In the genomic region with DNA sequence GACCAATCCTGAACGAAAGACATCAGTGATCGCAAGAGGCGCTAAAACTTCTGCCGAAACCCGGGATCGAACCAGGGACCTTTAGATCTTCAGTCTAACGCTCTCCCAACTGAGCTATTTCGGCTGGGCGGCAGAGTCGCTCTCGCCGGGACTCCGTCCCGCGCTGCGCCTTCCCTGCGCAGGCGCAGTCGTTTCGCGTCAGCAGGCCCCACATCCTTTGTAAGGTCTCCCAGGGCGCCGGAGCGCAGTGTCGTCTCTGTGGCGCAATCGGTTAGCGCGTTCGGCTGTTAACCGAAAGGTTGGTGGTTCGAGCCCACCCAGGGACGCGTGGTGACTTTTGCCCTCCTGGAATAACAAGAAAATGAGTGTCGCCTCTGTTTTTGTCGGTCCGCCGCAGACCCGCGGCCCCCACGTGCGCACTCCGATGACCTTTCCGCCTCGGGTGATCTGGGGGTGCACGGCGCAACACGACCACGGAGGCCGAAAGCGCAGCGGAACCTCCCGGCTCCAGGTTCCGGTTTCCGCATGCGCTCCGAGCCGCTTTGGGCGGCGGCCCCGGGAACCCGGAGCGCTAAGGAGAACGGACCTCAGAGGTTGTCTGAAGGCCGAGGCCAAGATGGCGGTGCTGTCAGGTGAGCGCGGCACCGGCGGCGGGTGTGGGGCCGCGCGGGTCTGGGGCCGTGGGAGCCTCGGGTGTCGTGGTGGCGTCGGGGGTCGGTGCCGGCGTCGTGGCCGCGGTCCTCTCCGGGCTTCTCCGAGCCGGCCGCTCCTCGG, we compare ENCODE assay signal across 8 cellular contexts. TPM values are rescaled to one million over a fixed set of nuclear protein-coding genes. Genes with fewer than 3 reads are reported as not detected.
A peak's percentile ranks its signal among the peaks of the same experiment; 100 is the strongest.
DNase-seq lines count a peak whose midpoint lies in the region; ATAC-seq, FAIRE-seq and TF ChIP-seq lines count a peak whose summit lies in the region.

Gene NDUFS7, plus strand, starts transcription at position 597 of the 774 bp plus-strand sequence. Its CDS starts 20 bp downstream, at position 617.

- H3K27me3 Mint-ChIP-seq in activated naive CD8-positive, alpha-beta T cell treated with anti-CD3 and anti-CD28 coated beads, Interleukin-2, amount 50 U/mL, for 24 hours: peaks cover 5% of the 10 kb centered on the region
- H3K27me3 Mint-ChIP-seq in type B pancreatic cell: peaks cover 10% of the 10 kb centered on the region

- peak within 1 kb of the TSS; percentile 87 for H3K4me3 Mint-ChIP-seq in activated naive CD8-positive, alpha-beta T cell treated with anti-CD3 and anti-CD28 coated beads, Interleukin-2, amount 50 U/mL, for 24 hours
- H3K4me3 Mint-ChIP-seq in type B pancreatic cell: peak within 1 kb of the TSS; percentile 96

- H3K4me1 Mint-ChIP-seq in activated naive CD8-positive, alpha-beta T cell treated with anti-CD3 and anti-CD28 coated beads, Interleukin-2, amount 50 U/mL, for 24 hours: peaks cover 21% of the 10 kb centered on the region
- H3K4me1 Mint-ChIP-seq in type B pancreatic cell (ENCODE audit: unreplicated experiment): peaks cover 14% of the 10 kb centered on the region

- H3K27ac Mint-ChIP-seq in activated naive CD8-positive, alpha-beta T cell treated with anti-CD3 and anti-CD28 coated beads, Interleukin-2, amount 50 U/mL, for 24 hours: peak within 1 kb of the TSS; percentile 99
- H3K27ac Mint-ChIP-seq in type B pancreatic cell: peak within 1 kb of the TSS; percentile 100

- 0 out of 2 replicates have a peak, but pooled peaks have one; percentile 31 for TF ChIP-seq POLR2A in GM12891 (IDR thresholded peaks at IDR 0.05; ENCODE audit: low read depth, low read length)

- H3K9me3 Mint-ChIP-seq in activated naive CD8-positive, alpha-beta T cell treated with anti-CD3 and anti-CD28 coated beads, Interleukin-2, amount 50 U/mL, for 24 hours: no peaks in the 10 kb centered on the region
- no peaks in the 10 kb centered on the region for H3K9me3 Mint-ChIP-seq in type B pancreatic cell

- ATAC-seq in HG02840 (IDR thresholded peaks at IDR 0.05; ENCODE audit: low FRiP score, unreplicated experiment): peak; percentile 74
- ATAC-seq in activated naive CD8-positive, alpha-beta T cell treated with anti-CD3 and anti-CD28 coated beads, Interleukin-2, amount 50 U/mL, for 24 hours: peak; percentile 85

- FAIRE-seq in GM12891 (lab: Jason Lieb, UNC): peak; percentile 99

- DNase-seq in GM12891 (ENCODE audit: insufficient read length, low spot score): peak; percentile 86
- DNase-seq in NCI-H1436 treated with DMSO at 0.1 percent for 48 hours (lab: John Stamatoyannopoulos, UW): peak; percentile 15
- DNase-seq in T follicular helper cell (ENCODE audit: low read depth): peak; percentile 86
- peak; percentile 93 for DNase-seq in activated naive CD8-positive, alpha-beta T cell treated with anti-CD3 and anti-CD28 coated beads, Interleukin-2, amount 50 U/mL, for 24 hours
- DNase-seq in cardiac septum (ENCODE audit: low spot score): peak; percentile 94
- DNase-seq in posterior cingulate gyrus: peak; percentile 88 to 98 (median 91)
- peak; percentile 97 for DNase-seq in type B pancreatic cell (ENCODE audit: extremely low spot score, unreplicated experiment)

- peak; percentile 59 for TF ChIP-seq CTCF in type B pancreatic cell (conservative IDR thresholded peaks at IDR 0.05)

- H3K36me3 Mint-ChIP-seq in activated naive CD8-positive, alpha-beta T cell treated with anti-CD3 and anti-CD28 coated beads, Interleukin-2, amount 50 U/mL, for 24 hours (ENCODE audit: low read depth): peaks cover 8% of the 10 kb centered on the region
- H3K36me3 Mint-ChIP-seq in type B pancreatic cell: peaks cover 6% of the 10 kb centered on the region

- intact Hi-C loops in cardiac septum (cut with DNase I) (loop anchor here (2.0 to 5.0 kb wide), 3 partner anchors 29 to 111 kb away; partner anchors contain the start of gene RPS15), posterior cingulate gyrus (cut with DNase I) (no loop called here)

TF ChIP-seq in GM12891, 5 proteins besides CTCF, POLR2A, EP300 and RAD21:
- TF ChIP-seq POLR2AphosphoS5 (IDR thresholded peaks at IDR 0.05; ENCODE audit: low read depth, low read length) (0 out of 2 replicates have a peak, but pooled peaks have one; percentile 66), PAX5 (IDR thresholded peaks at IDR 0.05; ENCODE audit: insufficient read depth, low read length, severe bottlenecking) (peak; percentile 73), SPI1 (IDR thresholded peaks at IDR 0.05; ENCODE audit: low read depth, low read length) (0 out of 2 replicates have a peak, but pooled peaks have one; percentile 4), TAF1 (IDR thresholded peaks at IDR 0.05; ENCODE audit: low read depth, low read length) (peak; percentile 89; the same call in 1 of the 2 replicates), POU2F2 (IDR thresholded peaks at IDR 0.05; ENCODE audit: low read depth, low read length) (peak; percentile 80; the same call in 1 of the 2 replicates)

RNA-seq across cellular contexts. Expression of gene NDUFS7, which starts in this region (rescaled TPM):
- polyA plus RNA-seq in GM12891 (2012; ENCODE audit: low read depth, missing spikeins): 82.3 TPM
- total RNA-seq in cardiac septum (233 TPM), type B pancreatic cell (ENCODE audit: low replicate concordance) (83.3 and 98.3 TPM in 2 replicates)

Comparison
In these comparisons a context has a peak if more than half of its experiments do, and no peak if none do; other contexts are left out.
1. Peak in every context shown above with its lines: DNase-seq and ATAC-seq.
2. DNase-seq: peak in every context shown above with its lines; median percentile 97 in type B pancreatic cell; 94 in cardiac septum; 93 in activated naive CD8-positive, alpha-beta T cell treated with anti-CD3 and anti-CD28 coated beads, Interleukin-2, amount 50 U/mL, for 24 hours; 91 in posterior cingulate gyrus; 86 in GM12891; 86 in T follicular helper cell; 15 in NCI-H1436 treated with DMSO at 0.1 percent for 48 hours.